Comparison of ENCODE assay signal across 14 cellular contexts in the genomic region with DNA sequence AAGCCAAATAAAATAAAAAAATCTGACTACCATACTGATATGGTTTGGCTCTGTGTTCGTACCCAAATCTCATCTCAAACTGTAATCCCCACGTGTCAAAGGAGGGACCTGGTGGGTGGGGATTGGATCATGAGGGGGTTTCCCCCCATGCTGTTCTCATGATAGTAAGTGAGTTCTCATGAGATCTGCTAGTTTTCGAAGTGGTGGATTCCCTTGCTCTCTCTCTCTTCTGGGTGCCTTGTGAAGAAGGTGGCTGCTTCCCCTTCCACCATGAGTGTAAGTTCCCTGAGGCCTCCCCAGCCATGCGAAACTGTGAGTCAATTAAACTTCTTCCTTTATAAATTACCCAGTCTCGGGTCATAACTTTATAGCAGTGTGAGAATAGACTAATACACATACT.
"Had no signal": no experiment of that assay in that cellular context is flagged by ENCODE, and none has a peak within 500 bp of the region (broad histone marks: within the 10 kb centered on the region; RNA-seq: fewer than 3 reads in every experiment).

No MANE protein-coding gene starts in this region.

- H3K27ac ChIP-seq: hepatocyte, ovary, right lobe of liver, tibial nerve had no signal

- H3K9me3 Mint-ChIP-seq: activated T-cell treated with anti-CD3 and anti-CD28 coated beads, Interleukin-2, amount 50 U/mL, for 72 hours; dendritic cell treated with granulocyte-macrophage colony-stimulating factor and Interleukin-4, amounts not matched to agents 40 ng/mL and 50 ng/mL, for 4 days; memory B cell; naive thymus-derived CD8-positive, alpha-beta T cell had no signal

- H3K4me2 ChIP-seq: hepatocyte had no signal

- H3K79me2 ChIP-seq: hepatocyte had no signal

- H3K27ac Mint-ChIP-seq: activated naive CD8-positive, alpha-beta T cell; activated T-cell treated with anti-CD3 and anti-CD28 coated beads, Interleukin-2, amount 50 U/mL, for 72 hours; dendritic cell treated with granulocyte-macrophage colony-stimulating factor and Interleukin-4, amounts not matched to agents 40 ng/mL and 50 ng/mL, for 4 days; memory B cell; naive thymus-derived CD8-positive, alpha-beta T cell had no signal

- H3K36me3 ChIP-seq: ovary had no signal

- H3K4me3 Mint-ChIP-seq: activated naive CD8-positive, alpha-beta T cell; activated T-cell treated with anti-CD3 and anti-CD28 coated beads, Interleukin-2, amount 50 U/mL, for 72 hours; dendritic cell treated with granulocyte-macrophage colony-stimulating factor and Interleukin-4, amounts not matched to agents 40 ng/mL and 50 ng/mL, for 4 days; memory B cell; naive thymus-derived CD8-positive, alpha-beta T cell had no signal

- ATAC-seq: activated T-cell treated with anti-CD3 and anti-CD28 coated beads, Interleukin-2, amount 50 U/mL, for 72 hours; naive thymus-derived CD8-positive, alpha-beta T cell; right lobe of liver had no signal

- H3K4me1 Mint-ChIP-seq: memory B cell; naive thymus-derived CD8-positive, alpha-beta T cell had no signal

- H2AFZ ChIP-seq: hepatocyte had no signal

- H3K4me1 ChIP-seq: right lobe of liver, tibial nerve had no signal

- DNase-seq: activated gamma-delta T cell; activated T-cell treated with anti-CD3 and anti-CD28 coated beads, Interleukin-2, amount 50 U/mL, for 72 hours; effector memory CD4-positive, alpha-beta T cell; naive thymus-derived CD8-positive, alpha-beta T cell; ovary; right lobe of liver; small intestine; stimulated activated naive CD4-positive, alpha-beta T cell; SW 1271 had no signal

- H3K27me3 ChIP-seq: hepatocyte, ovary, right lobe of liver, tibial nerve had no signal

- H3K9me3 ChIP-seq: ovary, right lobe of liver, tibial nerve had no signal

- H3K27me3 Mint-ChIP-seq: activated naive CD8-positive, alpha-beta T cell; dendritic cell treated with granulocyte-macrophage colony-stimulating factor and Interleukin-4, amounts not matched to agents 40 ng/mL and 50 ng/mL, for 4 days; memory B cell; naive thymus-derived CD8-positive, alpha-beta T cell had no signal

- H3K4me3 ChIP-seq: hepatocyte, ovary, right lobe of liver, tibial nerve had no signal
